ENCODE assay signal across 1 cellular context in genomic region chr18:54224379-54225014, GRCh38.
TF ChIP-seq lines count a peak whose summit lies in the region.

Gene MBD2 (minus strand): TSS chr18:54224669. CDS start chr18:54224559, 110 bp downstream.

TF ChIP-seq in HepG2, 621 proteins besides CTCF, POLR2A, EP300 and RAD21 (continued from another document and continues in another):
- TF ChIP-seq PRDM10 (CRISPR knock-in tag; IDR thresholded peaks at IDR 0.05; ENCODE audit: low read depth) (no peak), KLF12 (CRISPR knock-in tag; IDR thresholded peaks at IDR 0.05; ENCODE audit: borderline replicate concordance) (peak; percentile 99), SAP130 (CRISPR knock-in tag; IDR thresholded peaks at IDR 0.05; ENCODE audit: low read depth) (peak; percentile 70), ZBTB14 (CRISPR knock-in tag; IDR thresholded peaks at IDR 0.05) (peak; percentile 91), NR2F6 (IDR thresholded peaks at IDR 0.05) (no peak), NR2F6 (CRISPR knock-in tag; IDR thresholded peaks at IDR 0.05) (0 out of 2 replicates have a peak, but pooled peaks have one; percentile 16), SAFB2 (CRISPR knock-in tag; IDR thresholded peaks at IDR 0.05; ENCODE audit: borderline replicate concordance, low read depth) (peak; percentile 63; the same call in 1 of the 2 replicates), TFDP1 (CRISPR knock-in tag; IDR thresholded peaks at IDR 0.05; ENCODE audit: borderline replicate concordance) (peak; percentile 46; the same call in 1 of the 2 replicates), ZNF574 (CRISPR knock-in tag; IDR thresholded peaks at IDR 0.05) (peak; percentile 99), TEAD3 (CRISPR knock-in tag; optimal IDR thresholded peaks at IDR 0.05; ENCODE audit: borderline replicate concordance) (peak; percentile 60), MXD3 (CRISPR knock-in tag; IDR thresholded peaks at IDR 0.05) (no peak), ZNF513 (CRISPR knock-in tag; conservative IDR thresholded peaks at IDR 0.05) (0 out of 2 replicates have a peak, but pooled peaks have one; percentile 50), CAMTA2 (CRISPR knock-in tag; IDR thresholded peaks at IDR 0.05; ENCODE audit: borderline replicate concordance) (no peak), ZNF501 (CRISPR knock-in tag; IDR thresholded peaks at IDR 0.05) (peak; percentile 80; the same call in 1 of the 2 replicates), ZNF710 (CRISPR knock-in tag; IDR thresholded peaks at IDR 0.05; ENCODE audit: borderline replicate concordance) (peak; percentile 43; the same call in 1 of the 2 replicates), SP1 (IDR thresholded peaks at IDR 0.05) (no peak), SP1 (CRISPR knock-in tag; IDR thresholded peaks at IDR 0.05) (peak; percentile 84; the same call in 1 of the 2 replicates), SNRNP70 (IDR thresholded peaks at IDR 0.05; ENCODE audit: low read depth, low read length) (0 out of 2 replicates have a peak, but pooled peaks have one; percentile 69), ZNF816 (CRISPR knock-in tag; IDR thresholded peaks at IDR 0.05; ENCODE audit: borderline replicate concordance) (peak; percentile 58; the same call in 1 of the 2 replicates), NPAS2 (CRISPR knock-in tag; IDR thresholded peaks at IDR 0.05; ENCODE audit: borderline replicate concordance) (no peak), ZMYM4 (CRISPR knock-in tag; IDR thresholded peaks at IDR 0.05) (peak; percentile 93), XBP1 (CRISPR knock-in tag; IDR thresholded peaks at IDR 0.05) (no peak), ZNF510 (CRISPR knock-in tag; IDR thresholded peaks at IDR 0.05; ENCODE audit: low read depth) (no peak), RNF2 (conservative IDR thresholded peaks at IDR 0.05; ENCODE audit: low read depth) (0 out of 2 replicates have a peak, but pooled peaks have one; percentile 24), NAIF1 (CRISPR knock-in tag; IDR thresholded peaks at IDR 0.05; ENCODE audit: borderline replicate concordance) (peak; percentile 100), KAT2B (IDR thresholded peaks at IDR 0.05; ENCODE audit: borderline replicate concordance, low read depth, low read length) (no peak), TFDP2 (CRISPR knock-in tag; IDR thresholded peaks at IDR 0.05) (peak; percentile 84; the same call in 1 of the 2 replicates), KMT2B (CRISPR knock-in tag; IDR thresholded peaks at IDR 0.05) (no peak), ZNF350 (CRISPR knock-in tag; IDR thresholded peaks at IDR 0.05; ENCODE audit: borderline replicate concordance, low read depth) (0 out of 2 replicates have a peak, but pooled peaks have one; percentile 36), HCFC1 (IDR thresholded peaks at IDR 0.05; ENCODE audit: low read depth, low read length) (peak; percentile 12; the same call in 1 of the 2 replicates), SKI (IDR thresholded peaks at IDR 0.05; ENCODE audit: partially characterized antibody) (peak; percentile 45), SPEN (CRISPR knock-in tag; IDR thresholded peaks at IDR 0.05; ENCODE audit: low read depth) (peak; percentile 71), HOXA5 (CRISPR knock-in tag; IDR thresholded peaks at IDR 0.05) (no peak), IRF9 (CRISPR knock-in tag; IDR thresholded peaks at IDR 0.05; ENCODE audit: borderline replicate concordance) (peak; percentile 79; the same call in 1 of the 2 replicates), ZNF547 (CRISPR knock-in tag; IDR thresholded peaks at IDR 0.05) (peak; percentile 41; the same call in 1 of the 2 replicates), ASH2L (IDR thresholded peaks at IDR 0.05; ENCODE audit: insufficient read length, low read depth, low read length) (peak; percentile 84), ZNF576 (CRISPR knock-in tag; IDR thresholded peaks at IDR 0.05) (no peak), ZNF331 (CRISPR knock-in tag; IDR thresholded peaks at IDR 0.05) (peak; percentile 45; the same call in 1 of the 2 replicates), ZGPAT (CRISPR knock-in tag; IDR thresholded peaks at IDR 0.05) (peak; percentile 64), PHF21A (CRISPR knock-in tag; IDR thresholded peaks at IDR 0.05) (peak; percentile 76), ZNF17 (CRISPR knock-in tag; IDR thresholded peaks at IDR 0.05) (no peak), ZNF549 (CRISPR knock-in tag; IDR thresholded peaks at IDR 0.05) (no peak), KDM2A (CRISPR knock-in tag; IDR thresholded peaks at IDR 0.05; ENCODE audit: borderline replicate concordance, low read depth) (peak; percentile 58; the same call in 1 of the 2 replicates), HNRNPH1 (optimal IDR thresholded peaks at IDR 0.05; ENCODE audit: low read depth, low read length) (peak; percentile 92), ATRX (CRISPR knock-in tag; IDR thresholded peaks at IDR 0.05; ENCODE audit: borderline replicate concordance) (no peak), ZFX (CRISPR knock-in tag; IDR thresholded peaks at IDR 0.05; ENCODE audit: low read depth) (peak; percentile 63; the same call in 1 of the 2 replicates), REPIN1 (CRISPR knock-in tag; IDR thresholded peaks at IDR 0.05; ENCODE audit: borderline replicate concordance, low read depth) (peak; percentile 29; the same call in 1 of the 2 replicates), ZNF605 (CRISPR knock-in tag; IDR thresholded peaks at IDR 0.05) (0 out of 2 replicates have a peak, but pooled peaks have one; percentile 33)
